In the genomic region with DNA sequence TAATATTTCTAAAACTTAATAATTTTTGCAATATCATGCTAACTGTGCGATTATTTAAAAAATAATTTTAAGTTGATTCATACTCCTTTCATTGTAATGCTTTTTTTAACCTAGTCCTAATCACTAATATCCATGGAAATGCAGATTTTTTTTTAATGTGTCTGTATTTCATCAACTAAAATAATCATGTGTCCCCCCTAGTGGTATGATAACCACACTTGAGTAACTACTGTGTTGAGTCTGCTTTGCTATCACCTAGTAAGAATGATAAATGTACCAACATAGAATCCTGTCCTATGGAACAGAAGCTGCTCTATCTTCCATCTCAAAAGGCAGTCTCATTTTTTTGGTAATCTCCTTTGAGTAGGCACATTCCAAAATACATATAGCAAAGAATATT, we compare ENCODE assay signal across 18 cellular contexts.
"Had no signal": no experiment of that assay in that cellular context is flagged by ENCODE, and none has a peak within 500 bp of the region (broad histone marks: within the 10 kb centered on the region; RNA-seq: fewer than 3 reads in every experiment).

No MANE protein-coding gene starts in this region.

- H3K4me1 Mint-ChIP-seq: natural killer cell; stimulated activated memory B cell treated with anti-CD40 and anti-IgM and Interleukin-4, amounts not matched to agents 10 μg/mL and 1 μg/mL and 100 μg/mL, for 72 hours had no signal

- ATAC-seq: activated naive CD4-positive, alpha-beta T cell treated with anti-CD3 and anti-CD28 coated beads, Interleukin-2, amount 50 U/mL, for 72 hours; activated T-cell treated with anti-CD3 and anti-CD28 coated beads, Interleukin-2, amount 50 U/mL, for 72 hours; lower lobe of right lung; natural killer cell; stimulated activated memory B cell treated with anti-CD40 and anti-IgM and Interleukin-4, amounts not matched to agents 10 μg/mL and 1 μg/mL and 100 μg/mL, for 72 hours had no signal

- H3K27ac ChIP-seq: adrenal gland, lower lobe of right lung, neutrophil, spleen, testis, upper lobe of left lung, WERI-Rb-1 had no signal

- H3K36me3 Mint-ChIP-seq: activated naive CD4-positive, alpha-beta T cell treated with anti-CD3 and anti-CD28 coated beads, Interleukin-2, amount 50 U/mL, for 72 hours; natural killer cell; stimulated activated memory B cell treated with anti-CD40 and anti-IgM and Interleukin-4, amounts not matched to agents 10 μg/mL and 1 μg/mL and 100 μg/mL, for 72 hours had no signal

- H3K27me3 ChIP-seq: adrenal gland, neutrophil, spleen, testis, upper lobe of left lung had no signal

- H3K36me3 ChIP-seq: adrenal gland, lower lobe of right lung, spleen, upper lobe of left lung, WERI-Rb-1 had no signal

- H3K27ac Mint-ChIP-seq: activated naive CD4-positive, alpha-beta T cell treated with anti-CD3 and anti-CD28 coated beads, Interleukin-2, amount 50 U/mL, for 72 hours; activated T-cell treated with anti-CD3 and anti-CD28 coated beads, Interleukin-2, amount 50 U/mL, for 72 hours; natural killer cell; stimulated activated memory B cell treated with anti-CD40 and anti-IgM and Interleukin-4, amounts not matched to agents 10 μg/mL and 1 μg/mL and 100 μg/mL, for 72 hours had no signal

- H3K4me3 ChIP-seq: adrenal gland, lower lobe of right lung, spleen, testis, upper lobe of left lung had no signal

- H3K4me1 ChIP-seq: adrenal gland, lower lobe of right lung, spleen, testis, upper lobe of left lung had no signal

- H3K27me3 Mint-ChIP-seq: stimulated activated memory B cell treated with anti-CD40 and anti-IgM and Interleukin-4, amounts not matched to agents 10 μg/mL and 1 μg/mL and 100 μg/mL, for 72 hours had no signal

- DNase-seq: activated CD4-positive, alpha-beta T cell treated with anti-CD3 and anti-CD28 coated beads for 1 hour; activated CD8-positive, alpha-beta memory T cell treated with anti-CD3 and anti-CD28 coated beads for 24 hours; activated gamma-delta T cell; activated T-cell treated with anti-CD3 and anti-CD28 coated beads, Interleukin-2, amount 50 U/mL, for 72 hours; adrenal gland; dermis blood vessel endothelial cell; effector memory CD4-positive, alpha-beta T cell; foreskin melanocyte; lower lobe of right lung; natural killer cell; spleen; stimulated activated CD4-positive, alpha-beta T cell treated with anti-CD3 and anti-CD28 coated beads, Interleukin-4, amount 100 ng/mL, for 4 hours; testis; upper lobe of left lung; WERI-Rb-1 had no signal

- H3K9me3 ChIP-seq: adrenal gland, lower lobe of right lung, neutrophil, spleen, testis, upper lobe of left lung had no signal

- H3K4me3 Mint-ChIP-seq: activated T-cell treated with anti-CD3 and anti-CD28 coated beads, Interleukin-2, amount 50 U/mL, for 72 hours; natural killer cell; stimulated activated memory B cell treated with anti-CD40 and anti-IgM and Interleukin-4, amounts not matched to agents 10 μg/mL and 1 μg/mL and 100 μg/mL, for 72 hours had no signal

- H3K9me3 Mint-ChIP-seq: activated naive CD4-positive, alpha-beta T cell treated with anti-CD3 and anti-CD28 coated beads, Interleukin-2, amount 50 U/mL, for 72 hours; activated T-cell treated with anti-CD3 and anti-CD28 coated beads, Interleukin-2, amount 50 U/mL, for 72 hours; natural killer cell; stimulated activated memory B cell treated with anti-CD40 and anti-IgM and Interleukin-4, amounts not matched to agents 10 μg/mL and 1 μg/mL and 100 μg/mL, for 72 hours had no signal
